ENCODE assay signal across 8 cellular contexts in the genomic region with DNA sequence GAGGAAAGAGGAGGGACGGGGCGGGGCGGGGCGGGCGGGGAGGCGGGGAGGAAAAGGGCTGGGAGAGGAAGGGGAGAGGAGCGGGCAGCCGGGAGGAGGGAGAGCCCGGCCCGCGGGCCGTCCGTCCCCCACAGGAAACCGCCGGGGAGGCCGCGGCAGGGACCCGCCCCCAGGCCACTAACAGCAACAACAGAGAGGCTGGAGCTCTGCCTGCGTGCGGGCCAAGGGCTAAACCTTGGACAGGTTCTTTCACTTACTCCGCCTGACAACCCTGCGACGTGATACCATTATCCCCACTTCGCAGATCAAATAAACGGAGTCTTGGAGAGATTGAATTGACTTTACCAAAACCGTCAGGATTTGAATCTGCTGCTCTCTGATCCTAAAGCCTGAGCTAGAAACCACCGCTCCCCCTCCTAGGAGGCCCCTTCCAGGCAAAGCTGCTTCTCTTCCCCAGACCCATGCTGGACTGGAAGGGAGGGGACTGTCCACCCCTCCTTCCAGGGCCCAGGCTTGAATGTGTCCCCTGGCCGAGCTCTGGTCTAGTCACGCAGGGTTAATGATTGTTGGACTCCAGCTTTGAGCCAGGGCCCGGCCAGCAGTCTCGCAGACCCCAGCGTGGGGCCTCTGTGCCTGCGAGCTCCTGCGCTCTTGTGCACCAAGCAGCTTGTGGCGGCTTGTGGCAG. TPM values are rescaled to one million over a fixed set of nuclear protein-coding genes. Genes with fewer than 3 reads are reported as not detected.
DNase-seq lines count a peak whose midpoint lies in the region; ATAC-seq and TF ChIP-seq lines count a peak whose summit lies in the region.

A gene with protein sequence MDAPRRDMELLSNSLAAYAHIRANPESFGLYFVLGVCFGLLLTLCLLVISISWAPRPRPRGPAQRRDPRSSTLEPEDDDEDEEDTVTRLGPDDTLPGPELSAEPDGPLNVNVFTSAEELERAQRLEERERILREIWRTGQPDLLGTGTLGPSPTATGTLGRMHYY (minus strand): TSS at position 10 of the 686 bp plus-strand sequence. CDS start 608 bp downstream, outside the sequence.

- no peak within 1 kb of the TSS for H3K27ac ChIP-seq in SJCRH30

- TF ChIP-seq CTCF in HFF-Myc (IDR thresholded peaks at IDR 0.05; ENCODE audit: low read depth, low read length, missing control alignments), result no peak
- no peak for TF ChIP-seq CTCF in astrocyte of the cerebellum (IDR thresholded peaks at IDR 0.05; ENCODE audit: low read depth, low read length, missing control alignments)
- TF ChIP-seq CTCF in retinal pigment epithelial cell (conservative IDR thresholded peaks at IDR 0.05; ENCODE audit: low read depth, low read length), result no peak

- peaks cover 7% of the 10 kb centered on the region; the same call in 1 of the 2 replicates for H3K36me3 ChIP-seq in SJCRH30

- H3K4me1 ChIP-seq in SJCRH30, result peaks cover 3% of the 10 kb centered on the region; the same call in 1 of the 2 replicates

- no peaks in the 10 kb centered on the region for H3K9me3 ChIP-seq in SJCRH30 (replicated peaks)

- ATAC-seq in GM18870 (IDR thresholded peaks at IDR 0.05; ENCODE audit: unreplicated experiment) (no peak), HG02571 (IDR thresholded peaks at IDR 0.05; ENCODE audit: unreplicated experiment) (no peak)

- no peaks in the 10 kb centered on the region for H3K27me3 ChIP-seq in SJCRH30

- DNase-seq in DMS114 treated with DMSO at 0.1 percent for 48 hours (lab: John Stamatoyannopoulos, UW; ENCODE audit: unreplicated experiment) (peak; percentile 46), HFF-Myc (ENCODE audit: extremely low read depth, low read depth) (no peak), SJCRH30 (peak; percentile 77 to 81), astrocyte of the cerebellum (ENCODE audit: low read depth) (peak; percentile 16), hepatic stellate cell (ENCODE audit: low spot score) (peak; percentile 88), retinal pigment epithelial cell (ENCODE audit: low read depth) (no peak)

- H3K4me3 ChIP-seq in HFF-Myc (replicated peaks; ENCODE audit: low read depth, low read length) (peak within 1 kb of the TSS; percentile 76), SJCRH30 (peak within 1 kb of the TSS; percentile 59), astrocyte of the cerebellum (ENCODE audit: low read depth, low read length) (peak within 1 kb of the TSS; percentile 86), retinal pigment epithelial cell (ENCODE audit: low read length) (peak within 1 kb of the TSS; percentile 61)

- in situ Hi-C loops in astrocyte of the cerebellum (cut with HindIII; ENCODE audit: low sequenced_read_pairs), result no loop called here

RNA-seq across cellular contexts. Expression of the gene that starts here (rescaled TPM):
- 5.8 and 6.9 TPM in 2 replicates for total RNA-seq in SJCRH30 (2014; rRNA removed; shearing (Covaris generic))

Comparison
In these comparisons a context has a peak if more than half of its experiments do, and no peak if none do; other contexts are left out.
1. DNase-seq: peak in DMS114 treated with DMSO at 0.1 percent for 48 hours (single experiment), SJCRH30 (2 of 2), astrocyte of the cerebellum (single experiment) and hepatic stellate cell (single experiment); none in HFF-Myc (single experiment) and retinal pigment epithelial cell (single experiment).
2. Peak in every context shown above with its lines, with median percentiles within 50 percentile points of each other: H3K4me3 ChIP-seq.